In genomic region chr17:66432996-66433556, GRCh38 we compare ENCODE assay signal across 14 cellular contexts.
DNase-seq lines count a peak whose midpoint lies in the region; ATAC-seq, FAIRE-seq and TF ChIP-seq lines count a peak whose summit lies in the region.
"Had no signal": no experiment of that assay in that cellular context is flagged by ENCODE, and none has a peak within 500 bp of the region (broad histone marks: within the 10 kb centered on the region; RNA-seq: fewer than 3 reads in every experiment).

No MANE protein-coding gene starts in this region.

- no peaks in the 10 kb centered on the region for H3K9me3 ChIP-seq in T-helper 17 cell (ENCODE audit: control insufficient read depth, low read length, poor library complexity, severe bottlenecking)

- CTCF ChIA-PET in HEK293T (lab: Yijun Ruan, JAX), result no interaction called here

- H3K27ac Mint-ChIP-seq in T-helper 17 cell, result peak overlapping the region; percentile 16
- H3K27ac Mint-ChIP-seq: CD4-positive, alpha-beta T cell; IgD-negative memory B cell had no signal

- DNase-seq in AML-193 (lab: John Stamatoyannopoulos, UW) (peak; percentile 67 to 68), HTR-8/SVneo (ENCODE audit: insufficient read length, low spot score) (peak; percentile 45), T-helper 17 cell (no peak), iPS-NIHi11 (ENCODE audit: low spot score) (peak; percentile 23), frontal cortex (ENCODE audit: low spot score in 2 of 2) (no peak), G401 (ENCODE audit: low spot score) (no peak), HEK293T (ENCODE audit: extremely low spot score) (no peak)
- DNase-seq in stimulated activated CD4-positive, alpha-beta T cell treated with anti-CD3 and anti-CD28 coated beads, Interleukin-4, amount 100 ng/mL, for 1 hour, result no peak
- DNase-seq: CD4-positive, alpha-beta T cell; natural killer cell; NCI-H2029 treated with DMSO at 0.1 percent for 48 hours; WERI-Rb-1 had no signal

- in situ Hi-C loops in G401 (cut with HindIII; ENCODE audit: low sequenced_read_pairs), result no loop called here

- peaks cover 32% of the 10 kb centered on the region for H3K4me1 Mint-ChIP-seq in T-helper 17 cell
- H3K4me1 Mint-ChIP-seq: IgD-negative memory B cell had no signal

- POLR2A ChIA-PET in HEK293T (lab: Yijun Ruan, JAX), result interaction anchor here (0.7 kb wide), 1 partner anchor 130 kb away, joined by 3 read pairs; the partner anchor contains the start of gene PRKCA

- H3K27me3 Mint-ChIP-seq in T-helper 17 cell, result no peaks in the 10 kb centered on the region
- H3K27me3 Mint-ChIP-seq: CD4-positive, alpha-beta T cell had no signal

- H3K4me3 Mint-ChIP-seq in T-helper 17 cell, result no peak overlapping the region
- H3K4me3 Mint-ChIP-seq: CD4-positive, alpha-beta T cell; IgD-negative memory B cell; natural killer cell had no signal

- no peaks in the 10 kb centered on the region for H3K36me3 Mint-ChIP-seq in T-helper 17 cell (ENCODE audit: low read depth)
- H3K36me3 Mint-ChIP-seq: IgD-negative memory B cell, natural killer cell had no signal

- FAIRE-seq in HTR-8/SVneo (lab: Jason Lieb, UNC) (no peak), frontal cortex (lab: Jason Lieb, UNC) (no peak)
- FAIRE-seq: H1 had no signal

- ATAC-seq in T-helper 17 cell, result no peak
- ATAC-seq: natural killer cell had no signal

TF ChIP-seq in HEK293T, 16 proteins besides CTCF, POLR2A, EP300 and RAD21:
- TF ChIP-seq SUZ12 (IDR thresholded peaks at IDR 0.05) (no peak), LEF1 (IDR thresholded peaks at IDR 0.05; ENCODE audit: borderline replicate concordance) (no peak), CTBP1 (IDR thresholded peaks at IDR 0.05; ENCODE audit: borderline replicate concordance) (no peak), NFRKB (IDR thresholded peaks at IDR 0.05) (no peak), FOXK2 (IDR thresholded peaks at IDR 0.05) (no peak), FOXM1 (IDR thresholded peaks at IDR 0.05; ENCODE audit: borderline replicate concordance) (no peak), SP1 (IDR thresholded peaks at IDR 0.05) (no peak), ARNT (IDR thresholded peaks at IDR 0.05) (no peak), ELF4 (IDR thresholded peaks at IDR 0.05) (no peak), HDGF (IDR thresholded peaks at IDR 0.05; ENCODE audit: borderline replicate concordance) (no peak), BHLHE40 (IDR thresholded peaks at IDR 0.05; ENCODE audit: borderline replicate concordance) (no peak), ZNF384 (IDR thresholded peaks at IDR 0.05) (no peak)
- TF ChIP-seq, protein P1, sequence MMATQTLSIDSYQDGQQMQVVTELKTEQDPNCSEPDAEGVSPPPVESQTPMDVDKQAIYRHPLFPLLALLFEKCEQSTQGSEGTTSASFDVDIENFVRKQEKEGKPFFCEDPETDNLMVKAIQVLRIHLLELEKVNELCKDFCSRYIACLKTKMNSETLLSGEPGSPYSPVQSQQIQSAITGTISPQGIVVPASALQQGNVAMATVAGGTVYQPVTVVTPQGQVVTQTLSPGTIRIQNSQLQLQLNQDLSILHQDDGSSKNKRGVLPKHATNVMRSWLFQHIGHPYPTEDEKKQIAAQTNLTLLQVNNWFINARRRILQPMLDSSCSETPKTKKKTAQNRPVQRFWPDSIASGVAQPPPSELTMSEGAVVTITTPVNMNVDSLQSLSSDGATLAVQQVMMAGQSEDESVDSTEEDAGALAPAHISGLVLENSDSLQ (IDR thresholded peaks at IDR 0.05), result no peak

Comparison
In these comparisons a context has a peak if more than half of its experiments do, and no peak if none do; other contexts are left out.
1. DNase-seq: peak in AML-193 (2 of 2), HTR-8/SVneo (single experiment) and iPS-NIHi11 (single experiment); none in T-helper 17 cell (0 of 3), frontal cortex (0 of 2), G401 (single experiment), HEK293T (single experiment) and stimulated activated CD4-positive, alpha-beta T cell treated with anti-CD3 and anti-CD28 coated beads, Interleukin-4, amount 100 ng/mL, for 1 hour (single experiment).